In the genomic region with DNA sequence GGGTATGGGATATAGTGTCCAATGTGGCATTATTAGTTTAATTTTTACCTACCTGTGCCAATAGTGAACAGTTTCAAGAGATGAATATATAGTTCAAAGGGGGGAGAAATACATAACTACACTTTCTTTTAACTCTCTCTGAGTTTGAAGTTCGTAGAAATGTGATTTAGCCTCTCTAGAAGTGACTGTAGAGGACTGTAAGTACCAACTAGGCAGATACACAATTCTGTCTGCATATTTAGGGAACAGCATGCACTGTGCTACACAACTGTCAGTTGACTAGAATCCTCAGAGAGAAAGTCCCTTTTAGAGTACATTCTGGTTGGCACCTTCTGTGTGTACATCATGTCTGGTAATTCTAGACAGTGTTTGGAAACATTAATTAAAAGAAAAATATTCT, we compare ENCODE assay signal across 28 cellular contexts. TPM values are rescaled to one million over a fixed set of nuclear protein-coding genes. Genes with fewer than 3 reads are reported as not detected.
A peak's percentile ranks its signal among the peaks of the same experiment; 100 is the strongest.
DNase-seq lines count a peak whose midpoint lies in the region; ATAC-seq and TF ChIP-seq lines count a peak whose summit lies in the region.
"Had no signal": no experiment of that assay in that cellular context is flagged by ENCODE, and none has a peak within 500 bp of the region (broad histone marks: within the 10 kb centered on the region; RNA-seq: fewer than 3 reads in every experiment).

No MANE protein-coding gene starts in this region.

- intact Hi-C loops in activated CD4-positive, alpha-beta T cell treated with anti-CD3 and anti-CD28 coated beads for 36 hours (cut with DNase I, micrococcal nuclease): no loop called here
- intact Hi-C loops in activated CD4-positive, alpha-beta T cell treated with anti-CD3 and anti-CD28 coated beads, Interleukin-2, amount 10 ng/mL, durations not matched to agents 24 days and 14 days (cut with micrococcal nuclease): no loop called here

- CTCF ChIA-PET in activated CD4-positive, alpha-beta T cell treated with anti-CD3 and anti-CD28 coated beads for 36 hours (lab: Charles Lee): no interaction called here

- H3K9me3 Mint-ChIP-seq in activated CD4-positive, alpha-beta T cell treated with anti-CD3 and anti-CD28 coated beads for 36 hours (ENCODE audit: low read depth): no peaks in the 10 kb centered on the region
- peaks cover 15% of the 10 kb centered on the region for H3K9me3 Mint-ChIP-seq in activated CD4-positive, alpha-beta T cell treated with anti-CD3 and anti-CD28 coated beads, Interleukin-2, amount 10 ng/mL, durations not matched to agents 24 days and 14 days
- H3K9me3 Mint-ChIP-seq in activated T-helper 17 cell treated with anti-CD3 and anti-CD28 coated beads, Interleukin-2, amount 50 U/mL, for 72 hours: no peaks in the 10 kb centered on the region
- H3K9me3 Mint-ChIP-seq: CD4-positive, alpha-beta T cell; CD8-positive, alpha-beta memory T cell; CD8-positive, alpha-beta T cell had no signal

- peak; percentile 44 for ATAC-seq in activated CD4-positive, alpha-beta T cell treated with anti-CD3 and anti-CD28 coated beads for 36 hours
- ATAC-seq in activated T-helper 17 cell treated with anti-CD3 and anti-CD28 coated beads, Interleukin-2, amount 50 U/mL, for 72 hours (replicated peaks): peak; percentile 50
- ATAC-seq: A549; CD8-positive, alpha-beta T cell had no signal

- H3K27ac Mint-ChIP-seq in activated CD4-positive, alpha-beta T cell treated with anti-CD3 and anti-CD28 coated beads for 36 hours: no peak overlapping the region
- no peak overlapping the region for H3K27ac Mint-ChIP-seq in activated CD4-positive, alpha-beta T cell treated with anti-CD3 and anti-CD28 coated beads, Interleukin-2, amount 10 ng/mL, durations not matched to agents 24 days and 14 days
- H3K27ac Mint-ChIP-seq in activated T-helper 17 cell treated with anti-CD3 and anti-CD28 coated beads, Interleukin-2, amount 50 U/mL, for 72 hours: no peak overlapping the region
- H3K27ac Mint-ChIP-seq: CD14-positive monocyte; CD4-positive, alpha-beta memory T cell; CD4-positive, alpha-beta T cell; CD4-positive, CD25-positive, alpha-beta regulatory T cell; CD8-positive, alpha-beta memory T cell; CD8-positive, alpha-beta T cell had no signal

- TF ChIP-seq CTCF in GM20000 (IDR thresholded peaks at IDR 0.05; ENCODE audit: extremely low read depth, missing control alignments): no peak

- H3K4me3 Mint-ChIP-seq in activated CD4-positive, alpha-beta T cell treated with anti-CD3 and anti-CD28 coated beads for 36 hours: no peak overlapping the region
- H3K4me3 Mint-ChIP-seq in activated CD4-positive, alpha-beta T cell treated with anti-CD3 and anti-CD28 coated beads, Interleukin-2, amount 10 ng/mL, durations not matched to agents 24 days and 14 days: no peak overlapping the region
- H3K4me3 Mint-ChIP-seq in activated T-helper 17 cell treated with anti-CD3 and anti-CD28 coated beads, Interleukin-2, amount 50 U/mL, for 72 hours: no peak overlapping the region
- H3K4me3 Mint-ChIP-seq: B cell; CD14-positive monocyte; CD4-positive, alpha-beta memory T cell; CD4-positive, alpha-beta T cell; CD4-positive, CD25-positive, alpha-beta regulatory T cell; CD8-positive, alpha-beta memory T cell; CD8-positive, alpha-beta T cell had no signal

- POLR2A ChIA-PET in activated CD4-positive, alpha-beta T cell treated with anti-CD3 and anti-CD28 coated beads for 36 hours (lab: Charles Lee): no interaction called here

- DNase-seq in activated CD4-positive, alpha-beta T cell treated with anti-CD3 and anti-CD28 coated beads for 36 hours: no peak
- no peak for DNase-seq in activated CD4-positive, alpha-beta T cell treated with anti-CD3 and anti-CD28 coated beads, Interleukin-2, amount 10 ng/mL, durations not matched to agents 24 days and 14 days
- DNase-seq in GM20000 (ENCODE audit: low spot score): no peak
- DNase-seq: 8988T; ACHN; AML-193; BE2C; C1 segment of cervical spinal cord; Caco-2; Calu3; CD4-positive, alpha-beta memory T cell; CD4-positive, alpha-beta T cell; CD4-positive, CD25-positive, alpha-beta regulatory T cell; CD8-positive, alpha-beta memory T cell; CD8-positive, alpha-beta T cell; COR-L47; DMS 273 treated with DMSO at 0.1 percent for 48 hours; DMS153; DMS53; DMS79; DMS79 treated with DMSO at 0.1 percent for 48 hours; DND-41; EL had no signal

- H3K27me3 Mint-ChIP-seq in activated CD4-positive, alpha-beta T cell treated with anti-CD3 and anti-CD28 coated beads for 36 hours: peaks cover 5% of the 10 kb centered on the region
- no peaks in the 10 kb centered on the region for H3K27me3 Mint-ChIP-seq in activated CD4-positive, alpha-beta T cell treated with anti-CD3 and anti-CD28 coated beads, Interleukin-2, amount 10 ng/mL, durations not matched to agents 24 days and 14 days
- no peaks in the 10 kb centered on the region for H3K27me3 Mint-ChIP-seq in activated T-helper 17 cell treated with anti-CD3 and anti-CD28 coated beads, Interleukin-2, amount 50 U/mL, for 72 hours
- H3K27me3 Mint-ChIP-seq: B cell had no signal

- H3K4me1 Mint-ChIP-seq in activated CD4-positive, alpha-beta T cell treated with anti-CD3 and anti-CD28 coated beads for 36 hours: peaks cover 1% of the 10 kb centered on the region
- no peaks in the 10 kb centered on the region for H3K4me1 Mint-ChIP-seq in activated CD4-positive, alpha-beta T cell treated with anti-CD3 and anti-CD28 coated beads, Interleukin-2, amount 10 ng/mL, durations not matched to agents 24 days and 14 days
- H3K4me1 Mint-ChIP-seq in activated T-helper 17 cell treated with anti-CD3 and anti-CD28 coated beads, Interleukin-2, amount 50 U/mL, for 72 hours: no peaks in the 10 kb centered on the region
- H3K4me1 Mint-ChIP-seq: CD14-positive monocyte; CD4-positive, alpha-beta memory T cell; CD4-positive, CD25-positive, alpha-beta regulatory T cell; CD8-positive, alpha-beta memory T cell had no signal

- no peaks in the 10 kb centered on the region for H3K36me3 Mint-ChIP-seq in activated CD4-positive, alpha-beta T cell treated with anti-CD3 and anti-CD28 coated beads for 36 hours (ENCODE audit: low read depth)
- peaks cover 2% of the 10 kb centered on the region for H3K36me3 Mint-ChIP-seq in activated CD4-positive, alpha-beta T cell treated with anti-CD3 and anti-CD28 coated beads, Interleukin-2, amount 10 ng/mL, durations not matched to agents 24 days and 14 days (ENCODE audit: low read depth)
- H3K36me3 Mint-ChIP-seq in activated T-helper 17 cell treated with anti-CD3 and anti-CD28 coated beads, Interleukin-2, amount 50 U/mL, for 72 hours (ENCODE audit: low read depth): no peaks in the 10 kb centered on the region
- H3K36me3 Mint-ChIP-seq: CD14-positive monocyte; CD4-positive, alpha-beta memory T cell; CD4-positive, CD25-positive, alpha-beta regulatory T cell; CD8-positive, alpha-beta memory T cell; CD8-positive, alpha-beta T cell had no signal

RNA-seq across cellular contexts. Expression of gene ZNF90, which starts 17.5 kb away (rescaled TPM):
- 10 to 100 TPM; 21.6 to 22.9 TPM for total RNA-seq in activated CD4-positive, alpha-beta T cell treated with anti-CD3 and anti-CD28 coated beads for 36 hours
- total RNA-seq in activated CD4-positive, alpha-beta T cell treated with anti-CD3 and anti-CD28 coated beads, Interleukin-2, amount 10 ng/mL, durations not matched to agents 24 days and 14 days: 4.8 and 5.1 TPM in 2 replicates
- total RNA-seq in activated T-helper 17 cell treated with anti-CD3 and anti-CD28 coated beads, Interleukin-2, amount 50 U/mL, for 72 hours: 10 to 100 TPM; 11.8 to 15.5 TPM

RNA-seq across cellular contexts. Expression of gene ZNF682, which starts 21.0 kb away (rescaled TPM):
- 1 to 10 TPM; 6.0 to 7.5 TPM for total RNA-seq in activated CD4-positive, alpha-beta T cell treated with anti-CD3 and anti-CD28 coated beads for 36 hours
- total RNA-seq in activated CD4-positive, alpha-beta T cell treated with anti-CD3 and anti-CD28 coated beads, Interleukin-2, amount 10 ng/mL, durations not matched to agents 24 days and 14 days: 4.7 and 6.5 TPM in 2 replicates
- 1 to 10 TPM; 7.7 to 8.4 TPM for total RNA-seq in activated T-helper 17 cell treated with anti-CD3 and anti-CD28 coated beads, Interleukin-2, amount 50 U/mL, for 72 hours
- total RNA-seq: A673 had no signal
